ENCODE assay signal across 8 cellular contexts in the genomic region with DNA sequence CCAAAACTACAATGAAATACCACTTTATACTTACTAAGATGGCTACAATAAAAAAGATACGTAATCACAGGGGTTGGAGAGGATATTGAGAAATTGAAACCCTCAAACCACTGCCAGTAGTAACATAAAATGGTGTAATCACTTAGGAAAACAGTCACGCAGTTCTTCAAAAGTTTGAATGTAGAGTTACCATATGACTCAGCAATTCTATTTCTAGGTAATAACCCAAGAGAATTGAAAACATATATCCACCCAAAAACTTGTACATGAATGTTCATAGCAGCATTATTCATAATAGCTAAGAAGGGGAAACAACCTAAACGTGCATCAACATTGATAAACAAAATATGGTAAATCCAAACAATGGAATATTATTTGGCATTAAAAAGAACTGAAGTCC. TPM values are rescaled to one million over a fixed set of nuclear protein-coding genes. Genes with fewer than 3 reads are reported as not detected.
DNase-seq lines count a peak whose midpoint lies in the region; ATAC-seq and TF ChIP-seq lines count a peak whose summit lies in the region.

No MANE protein-coding gene starts in this region.

- H3K4me3 Mint-ChIP-seq in natural killer cell, result no peak overlapping the region

- ATAC-seq in GM19025 (IDR thresholded peaks at IDR 0.05; ENCODE audit: low read depth, unreplicated experiment), result peak; percentile 67
- peak; percentile 83 for ATAC-seq in HG02870 (IDR thresholded peaks at IDR 0.05; ENCODE audit: unreplicated experiment)
- peak; percentile 18 to 55 (median 28) for ATAC-seq in natural killer cell

- intact Hi-C loops in natural killer cell (cut with micrococcal nuclease), result no loop called here

- TF ChIP-seq CTCF in natural killer cell (IDR thresholded peaks at IDR 0.05), result no peak

- no peaks in the 10 kb centered on the region for H3K27me3 Mint-ChIP-seq in natural killer cell (ENCODE audit: low read depth in 2 of 2)

- H3K9me3 Mint-ChIP-seq in natural killer cell, result no peaks in the 10 kb centered on the region

- no peaks in the 10 kb centered on the region for H3K36me3 Mint-ChIP-seq in natural killer cell

- peak; percentile 78 for DNase-seq in NOMO-1 treated with dmso at 0.1 percent for 144 hours (lab: John Stamatoyannopoulos, UW; ENCODE audit: unreplicated experiment)
- DNase-seq in natural killer cell, result no peak
- no peak for DNase-seq in ecto neural progenitor cell (ENCODE audit: low spot score)
- no peak for DNase-seq in iPS-NIHi7 (ENCODE audit: extremely low spot score)
- DNase-seq in DMS53 (lab: John Stamatoyannopoulos, UW), result no peak
- no peak for DNase-seq in NCI-H510A treated with DMSO at 0.1 percent for 48 hours (lab: John Stamatoyannopoulos, UW)

- H3K27ac Mint-ChIP-seq in natural killer cell, result no peak overlapping the region

- peaks cover 0 to 9% of the 10 kb centered on the region in 2 donors for H3K4me1 Mint-ChIP-seq in natural killer cell

RNA-seq across cellular contexts. Expression of a gene that starts 24.4 kb away (rescaled TPM):
- 100 to 1,000 TPM; 143 to 176 (median 155) TPM for total RNA-seq in natural killer cell

RNA-seq across cellular contexts. Expression of a gene that starts 45.0 kb away (rescaled TPM):
- 10 to 100 TPM; 77.1 to 83.8 (median 80.4) TPM for total RNA-seq in natural killer cell

Comparison
In these comparisons a context has a peak if more than half of its experiments do, and no peak if none do; other contexts are left out.
1. ATAC-seq: peak in every context shown above with its lines; median percentile 83 in HG02870; 67 in GM19025; 28 in natural killer cell.